In genomic region chr16:47140686-47141085, GRCh38 we compare ENCODE assay signal across 21 cellular contexts. TPM values are rescaled to one million over a fixed set of nuclear protein-coding genes. Genes with fewer than 3 reads are reported as not detected.
DNase-seq lines count a peak whose midpoint lies in the region; ATAC-seq, FAIRE-seq and TF ChIP-seq lines count a peak whose summit lies in the region.
"Had no signal": no experiment of that assay in that cellular context is flagged by ENCODE, and none has a peak within 500 bp of the region (broad histone marks: within the 10 kb centered on the region; RNA-seq: fewer than 3 reads in every experiment).

No MANE protein-coding gene starts in this region.

- FAIRE-seq in GM12878 (lab: Jason Lieb, UNC) (no peak), keratinocyte (lab: Jason Lieb, UNC) (no peak)
- FAIRE-seq: D721Med, RCC 7860 had no signal

- intact Hi-C loops in MCF 10A (cut with micrococcal nuclease) (loop anchor here (1.0 to 10.0 kb wide), 6 partner anchors 102 to 1472 kb away; partner anchors contain the start of gene N4BP1), breast epithelium (cut with DNase I; ENCODE audit: low total_unique reads) (no loop called here), GM12878 (cut with micrococcal nuclease; ENCODE audit: unreplicated experiment) (loop anchor here (5.0 to 10.0 kb wide), 6 partner anchors 123 to 977 kb away; partner anchors contain the start of genes DNAJA2, ITFG1 and PHKB)

- H2AFZ ChIP-seq in GM12878 (ENCODE audit: control insufficient read depth, low read depth, low read length): peak overlapping the region; percentile 4; the same call in 1 of the 2 replicates
- H2AFZ ChIP-seq in keratinocyte (ENCODE audit: control insufficient read depth, low read length): no peak overlapping the region

- peak overlapping the region; percentile 91 for H3K27ac Mint-ChIP-seq in MCF 10A (ENCODE audit: low read depth, unreplicated experiment)
- H3K27ac Mint-ChIP-seq: B cell had no signal

- H3K27ac ChIP-seq in breast epithelium (no peak overlapping the region), GM12878 (ENCODE audit: control insufficient read depth, insufficient read depth) (peak overlapping the region; percentile 22), keratinocyte (ENCODE audit: control insufficient read depth, insufficient read depth, low read length) (peak overlapping the region; percentile 13)

- peaks cover 8% of the 10 kb centered on the region for H3K36me3 Mint-ChIP-seq in MCF 10A (ENCODE audit: insufficient read depth, unreplicated experiment)

- SMC1A ChIA-PET in GM12878 (lab: Charles Lee; ENCODE audit: uncharacterized antibody, unreplicated experiment): interaction anchor here (0.5 to 6.3 kb wide), 16 partner anchors 9 to 1024 kb away, joined by 3 to 101 read pairs (median 6); no protein-coding TSS in a partner anchor

- H3K4me2 ChIP-seq in GM12878 (ENCODE audit: control insufficient read depth, insufficient read depth) (peak overlapping the region; percentile 59; the same call in 1 of the 2 replicates), keratinocyte (ENCODE audit: control insufficient read depth, extremely low read depth, insufficient read depth, low read depth, low read length) (peak overlapping the region; percentile 89)

- RAD21 ChIA-PET in GM12878 (lab: Charles Lee; ENCODE audit: unreplicated experiment): interaction anchor here (0.8 to 5.2 kb wide), 13 partner anchors 19 to 1026 kb away, joined by 3 to 127 read pairs (median 11); partner anchors contain the start of gene PHKB

- H3K27me3 ChIP-seq in breast epithelium: no peaks in the 10 kb centered on the region
- H3K27me3 ChIP-seq in GM12878 (replicated peaks in 1 of 2; ENCODE audit: control insufficient read depth in 2 of 2, insufficient read depth in 2 of 2, low read length in 1 of 2): no peaks in the 10 kb centered on the region
- no peaks in the 10 kb centered on the region for H3K27me3 ChIP-seq in keratinocyte (ENCODE audit: control insufficient read depth, extremely low read depth, insufficient read depth, low read length)

- H3K9me3 Mint-ChIP-seq in MCF 10A (ENCODE audit: unreplicated experiment): no peaks in the 10 kb centered on the region

- peak overlapping the region; percentile 80 for H3K4me3 Mint-ChIP-seq in MCF 10A (ENCODE audit: unreplicated experiment)

- H3K9me3 ChIP-seq in breast epithelium: no peaks in the 10 kb centered on the region
- no peaks in the 10 kb centered on the region for H3K9me3 ChIP-seq in GM12878 (replicated peaks; ENCODE audit: control insufficient read depth, insufficient read depth, low read length)
- H3K9me3 ChIP-seq in keratinocyte (ENCODE audit: control insufficient read depth, low read depth, low read length): no peaks in the 10 kb centered on the region

- TF ChIP-seq POLR2A in breast epithelium (IDR thresholded peaks at IDR 0.05): no peak
- TF ChIP-seq POLR2A in GM12878 (IDR thresholded peaks at IDR 0.05; ENCODE audit: low read depth, low read length): no peak

- peaks cover 66% of the 10 kb centered on the region for H3K79me2 ChIP-seq in GM12878 (ENCODE audit: control insufficient read depth, insufficient read depth, low read length)
- H3K79me2 ChIP-seq in keratinocyte (ENCODE audit: control insufficient read depth, insufficient read depth, low read length): peaks cover 60% of the 10 kb centered on the region

- H3K4me3 ChIP-seq in breast epithelium: no peak overlapping the region
- H3K4me3 ChIP-seq in GM12878: no peak overlapping the region
- H3K4me3 ChIP-seq in keratinocyte (ENCODE audit: control insufficient read depth in 2 of 3, extremely low read depth in 1 of 3, insufficient read depth in 2 of 3, low read depth in 1 of 3, low read length in 3 of 3): peak overlapping the region in 1 of 3 experiments; percentile 30

- no peaks in the 10 kb centered on the region for H3K4me1 ChIP-seq in breast epithelium
- H3K4me1 ChIP-seq in GM12878 (ENCODE audit: control insufficient read depth, insufficient read depth, low read length): peaks cover 13% of the 10 kb centered on the region
- H3K4me1 ChIP-seq in keratinocyte (ENCODE audit: control insufficient read depth, extremely low read depth, insufficient read depth, low read length): peaks cover 54% of the 10 kb centered on the region

- TF ChIP-seq CTCF in MCF 10A (IDR thresholded peaks at IDR 0.05; ENCODE audit: unreplicated experiment): no peak
- no peak for TF ChIP-seq CTCF in breast epithelium (IDR thresholded peaks at IDR 0.05)
- no peak for TF ChIP-seq CTCF in GM12878 (IDR thresholded peaks at IDR 0.05 in 2 of 3, conservative IDR thresholded peaks at IDR 0.05 in 1 of 3; ENCODE audit: control insufficient read depth in 2 of 3, extremely low read depth in 1 of 3, insufficient read depth in 1 of 3, low read depth in 3 of 3, low read length in 3 of 3)
- TF ChIP-seq CTCF in keratinocyte (optimal IDR thresholded peaks at IDR 0.05 in 1 of 3, IDR thresholded peaks at IDR 0.05 in 1 of 3, conservative IDR thresholded peaks at IDR 0.05 in 1 of 3; ENCODE audit: extremely low read depth in 1 of 3, insufficient read depth in 2 of 3, low read length in 3 of 3): no peak

- TF ChIP-seq RAD21 in GM12878 (IDR thresholded peaks at IDR 0.05; ENCODE audit: insufficient read depth, low read depth, low read length): no peak

- dilution Hi-C loops in keratinocyte (cut with MboI; ENCODE audit: extremely low pct_ligation_motif_present, low sequenced_read_pairs): no loop called here

- H4K20me1 ChIP-seq in GM12878 (ENCODE audit: control insufficient read depth, insufficient read depth) (no peaks in the 10 kb centered on the region), keratinocyte (ENCODE audit: control insufficient read depth, extremely low read depth, insufficient read depth, low read length) (no peaks in the 10 kb centered on the region)

- CTCF ChIA-PET in MCF 10A (lab: Yijun Ruan, JAX) (interaction anchor here (0.6 to 6.2 kb wide), 21 partner anchors 11 to 1489 kb away, joined by 3 to 48 read pairs (median 6); partner anchors contain the start of genes ITFG1 and PHKB), GM12878 (lab: Yijun Ruan, JAX) (interaction anchor here (1.0 to 6.4 kb wide), 20 partner anchors 9 to 1025 kb away, joined by 3 to 162 read pairs (median 12); partner anchors contain the start of gene ABCC12)

- no peaks in the 10 kb centered on the region for H3K27me3 Mint-ChIP-seq in MCF 10A (ENCODE audit: insufficient read depth, unreplicated experiment)
- H3K27me3 Mint-ChIP-seq: B cell had no signal

- in situ Hi-C loops in GM12878 (cut with MboI): loop anchor here (5.0 to 25.0 kb wide), 2 partner anchors 917 to 1472 kb away; partner anchors contain the start of gene N4BP1

- 76% methylated on average over 4 of the region's 4 CpGs for WGBS in GM12878 (ENCODE audit: insufficient coverage, insufficient replicate concordance, low lambda C conversion rate, missing lambda C conversion rate)

- peaks cover 4% of the 10 kb centered on the region for H3K9me1 ChIP-seq in keratinocyte (ENCODE audit: control insufficient read depth, extremely low read depth, insufficient read depth, low read length)

- no peaks in the 10 kb centered on the region for H3K36me3 ChIP-seq in breast epithelium
- H3K36me3 ChIP-seq in GM12878 (ENCODE audit: control insufficient read depth in 2 of 2, insufficient read depth in 2 of 2, low read length in 1 of 2): no peaks in the 10 kb centered on the region
- no peaks in the 10 kb centered on the region for H3K36me3 ChIP-seq in keratinocyte (ENCODE audit: control insufficient read depth in 2 of 2, extremely low read depth in 1 of 2, insufficient read depth in 2 of 2, low read length in 2 of 2)

- no TSS peak for BruUV-seq in MCF 10A (replicated peaks; lab: Mats Ljungman, UMichigan)
- no TSS peak for BruUV-seq in GM12878 (replicated peaks; lab: Mats Ljungman, UMichigan)

- H3K9ac ChIP-seq in GM12878 (ENCODE audit: control insufficient read depth, insufficient read depth, low read length) (peak overlapping the region; percentile 11; the same call in 1 of the 2 replicates), keratinocyte (ENCODE audit: control insufficient read depth, extremely low read depth, insufficient read depth, low read length) (no peak overlapping the region)

- no peak for TF ChIP-seq EP300 in GM12878 (IDR thresholded peaks at IDR 0.05; ENCODE audit: borderline replicate concordance in 1 of 2, control insufficient read depth in 1 of 2, low read depth in 2 of 2, low read length in 2 of 2)

- POLR2A ChIA-PET in MCF 10A (lab: Yijun Ruan, JAX) (interaction anchor here (1.2 to 4.5 kb wide), 4 partner anchors 168 to 1024 kb away, joined by 3 to 50 read pairs (median 18); partner anchors contain the start of genes DNAJA2, ITFG1 and PHKB), GM12878 (lab: Charles Lee) (interaction anchor here (1.3 to 2.3 kb wide), 4 partner anchors 67 to 322 kb away, joined by 3 to 12 read pairs (median 8); no protein-coding TSS in a partner anchor)

- DNase-seq in MCF 10A (ENCODE audit: unreplicated experiment) (no peak), breast epithelium (ENCODE audit: low spot score in 2 of 2) (no peak), GM12878 (ENCODE audit: low read depth, low spot score) (no peak), keratinocyte (ENCODE audit: low read depth, low spot score) (no peak), SIG-M5 treated with dmso at 0.1 percent for 504 hours (lab: John Stamatoyannopoulos, UW; ENCODE audit: unreplicated experiment) (no peak)
- DNase-seq: DMS53, GDM1, H7, KBM-7, NCI-H1092 treated with DMSO at 0.1 percent for 48 hours, NCI-H1436 treated with DMSO at 0.1 percent for 48 hours, NCI-H2029, NCI-H2227 treated with DMSO at 0.1 percent for 48 hours, NCI-H524, NCI-H774 had no signal

- ATAC-seq in GM12878: no peak
- no peak for ATAC-seq in GM18502 (IDR thresholded peaks at IDR 0.05; ENCODE audit: poor library complexity, unreplicated experiment)
- ATAC-seq in GM18867 (IDR thresholded peaks at IDR 0.05; ENCODE audit: unreplicated experiment): no peak
- ATAC-seq: Right ventricle myocardium inferior had no signal

- H3K4me1 Mint-ChIP-seq in MCF 10A (ENCODE audit: insufficient read depth, unreplicated experiment): peaks cover 28% of the 10 kb centered on the region

RNA-seq across cellular contexts. Expression of gene NETO2, which starts 3.1 kb away (rescaled TPM):
- total RNA-seq in MCF 10A (2022): 37.1 and 40.8 TPM in 2 replicates
- 10 to 100 TPM in 1 of 3 donors, 1 to 10 TPM in 2; 1.4 to 16.7 (median 5.9) TPM for total RNA-seq in breast epithelium
- total RNA-seq in GM12878 (2013; cell fraction: nucleolus; rRNA removed): 39.9 and 41.9 TPM in 2 replicates
- total RNA-seq in GM12878 (2014; rRNA removed): 26.8 and 27.6 TPM in 2 replicates
- 31.4 and 36.2 TPM in 2 replicates for total RNA-seq in GM12878 (2014; rRNA removed; fragmentation: Illumina TruSeq; extraction: Trizol)
- total RNA-seq in GM12878 (2021): 26.2 and 26.5 TPM in 2 replicates
- polyA plus RNA-seq in GM12878 (2011; ENCODE audit: low read depth): 9.2 TPM
- 46.2 and 54.4 TPM in 2 replicates for polyA plus RNA-seq in GM12878 (2011; rRNA removed)
- 36.8 and 37.8 TPM in 2 replicates for polyA plus RNA-seq in GM12878 (2011; cell fraction: cytosol; rRNA removed)
- polyA plus RNA-seq in GM12878 (2011; cell fraction: nucleus; rRNA removed): 33.9 and 39.4 TPM in 2 replicates
- 9.4 and 15.4 TPM in 2 replicates for polyA plus RNA-seq in GM12878 (2012)
- polyA plus RNA-seq in GM12878 (2014; fragmentation: Illumina TruSeq; extraction: Trizol): 34.8 and 53.1 TPM in 2 replicates
- 10 to 100 TPM in 1 of 2 experiments, 1 to 10 TPM in 1; 8.5 to 12.7 TPM for polyA plus RNA-seq in GM12878 (2014; fragmentation: Nextera tagmentation; extraction: Ambion mirVana)
- 35.0 and 37.3 TPM in 2 replicates for polyA plus RNA-seq in GM12878 (2014; rRNA removed)
- 10 to 100 TPM; 19.4 to 26.4 TPM for polyA plus RNA-seq in GM12878 (2016; fragmentation: Nextera tagmentation; extraction: Ambion mirVana)
- polyA minus RNA-seq in GM12878 (2011; rRNA and poly(A)+ RNA removed): 35.9 and 37.4 TPM in 2 replicates
- 11.1 and 13.4 TPM in 2 replicates for polyA minus RNA-seq in GM12878 (2011; cell fraction: cytosol; rRNA and poly(A)+ RNA removed)
- polyA minus RNA-seq in GM12878 (2011; cell fraction: nucleus; rRNA and poly(A)+ RNA removed): 4.4 and 11.4 TPM in 2 replicates
- polyA plus RNA-seq in keratinocyte: 42.6 to 74.4 TPM (median 69.5 TPM) in 3 replicates
- 14.8 TPM for polyA plus RNA-seq in keratinocyte (2011; ENCODE audit: low read depth)
- 44.1 and 62.6 TPM in 2 replicates for polyA plus RNA-seq in keratinocyte (2011; cell fraction: cytosol; rRNA removed)
- polyA plus RNA-seq in keratinocyte (2011; cell fraction: nucleus; rRNA removed): 48.3 and 50.3 TPM in 2 replicates
- 13.0 and 37.9 TPM in 2 replicates for polyA plus RNA-seq in keratinocyte (2012; ENCODE audit: low replicate concordance)
- 28.6 to 54.2 TPM (median 47.4 TPM) in 3 replicates for polyA minus RNA-seq in keratinocyte
- 33.2 TPM for polyA minus RNA-seq in keratinocyte (2011; cell fraction: cytosol; rRNA and poly(A)+ RNA removed)
- 19.5 and 37.2 TPM in 2 replicates for polyA minus RNA-seq in keratinocyte (2011; cell fraction: nucleus; rRNA and poly(A)+ RNA removed)

Comparison
In these comparisons a context has a peak if more than half of its experiments do, and no peak if none do; other contexts are left out.
1. H3K27ac ChIP-seq: peak in GM12878 (single experiment) and keratinocyte (single experiment); none in breast epithelium (0 of 2).